Comparison of ENCODE assay signal across 11 cellular contexts in the genomic region with DNA sequence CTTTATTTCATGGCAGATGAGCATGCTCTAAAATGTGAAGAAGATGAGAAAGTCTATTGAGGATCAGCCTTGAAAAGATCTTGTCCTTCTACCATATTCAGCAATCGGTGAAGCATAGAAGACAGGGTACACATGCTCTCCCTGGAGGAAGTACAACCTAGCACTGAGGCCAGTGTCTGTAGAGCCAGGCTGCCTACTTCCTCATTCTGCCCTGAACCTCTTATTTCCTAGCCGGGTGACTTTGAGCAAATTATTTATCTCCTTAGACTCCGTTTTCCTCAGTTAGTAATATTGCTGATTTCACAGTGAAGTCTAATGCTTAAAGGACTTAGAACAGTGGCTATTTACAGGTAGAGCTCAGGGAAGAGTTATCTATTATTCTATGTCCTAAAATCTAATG. TPM values are rescaled to one million over a fixed set of nuclear protein-coding genes. Genes with fewer than 3 reads are reported as not detected.
DNase-seq lines count a peak whose midpoint lies in the region; ATAC-seq, FAIRE-seq and TF ChIP-seq lines count a peak whose summit lies in the region.
"Had no signal": no experiment of that assay in that cellular context is flagged by ENCODE, and none has a peak within 500 bp of the region (broad histone marks: within the 10 kb centered on the region; RNA-seq: fewer than 3 reads in every experiment).

No MANE protein-coding gene starts in this region.

- in situ Hi-C loops in HepG2 (cut with HindIII; ENCODE audit: extremely low pct_ligation_motif_present, low pct_unique_long_range_greater_than_20kb) = no loop called here

- ATAC-seq in right lobe of liver (peak in 3 of 4 donors; percentile 17 to 38 (median 30)), HepG2 (no peak), HG02852 (IDR thresholded peaks at IDR 0.05; ENCODE audit: unreplicated experiment) (peak; percentile 75), upper lobe of right lung (peak; percentile 83), GM21515 (IDR thresholded peaks at IDR 0.05; ENCODE audit: unreplicated experiment) (no peak)
- ATAC-seq: A549 had no signal

- H3K27ac ChIP-seq in right lobe of liver (no peak overlapping the region), HepG2 (ENCODE audit: extremely low read length, insufficient read depth, low read length) (no peak overlapping the region), upper lobe of right lung (no peak overlapping the region), spleen (peak overlapping the region in 3 of 8 donors; percentile 38 to 47 (median 44)), coronary artery (no peak overlapping the region)
- H3K27ac ChIP-seq: A549 had no signal

- H3K36me3 ChIP-seq in right lobe of liver (no peaks in the 10 kb centered on the region), HepG2 (replicated peaks in 1 of 2; ENCODE audit: control insufficient read depth in 1 of 2, insufficient read depth in 2 of 2, low read length in 2 of 2) (no peaks in the 10 kb centered on the region), upper lobe of right lung (no peaks in the 10 kb centered on the region), spleen (no peaks in the 10 kb centered on the region)

- CTCF ChIA-PET in HepG2 (lab: Yijun Ruan, JAX; ENCODE audit: low intra/inter-chr PET ratio, low total read pairs) = no interaction called here

- intact Hi-C loops in right lobe of liver (cut with DNase I) = no loop called here
- intact Hi-C loops in HepG2 (cut with micrococcal nuclease; ENCODE audit: unreplicated experiment) = no loop called here
- intact Hi-C loops in upper lobe of right lung (cut with DNase I) = no loop called here
- intact Hi-C loops in spleen (cut with DNase I; ENCODE audit: low total_unique reads) = no loop called here

- H3K4me1 ChIP-seq in right lobe of liver (peaks cover 0 to 12% (median 0%) of the 10 kb centered on the region in 4 donors), HepG2 (ENCODE audit: insufficient read depth, low read length) (no peaks in the 10 kb centered on the region), upper lobe of right lung (no peaks in the 10 kb centered on the region), spleen (peaks cover 0 to 30% (median 5%) of the 10 kb centered on the region in 6 donors)
- H3K4me1 ChIP-seq: A549 had no signal

- H3K9me3 ChIP-seq in right lobe of liver = no peaks in the 10 kb centered on the region
- no peaks in the 10 kb centered on the region for H3K9me3 ChIP-seq in HepG2 (ENCODE audit: low read length)
- H3K9me3 ChIP-seq in upper lobe of right lung = no peaks in the 10 kb centered on the region
- H3K9me3 ChIP-seq in spleen = no peaks in the 10 kb centered on the region
- H3K9me3 ChIP-seq: A549 had no signal

- no peak overlapping the region for H3K4me2 ChIP-seq in HepG2 (ENCODE audit: low read depth, low read length)
- H3K4me2 ChIP-seq: A549 had no signal

- FAIRE-seq in HepG2 (lab: Jason Lieb, UNC) = no peak

- TF ChIP-seq EP300 in HepG2 (IDR thresholded peaks at IDR 0.05; ENCODE audit: low read depth in 2 of 2, low read length in 2 of 2) (no peak), HepG2 (CRISPR knock-in tag; IDR thresholded peaks at IDR 0.05; ENCODE audit: borderline replicate concordance) (no peak)

- POLR2A ChIA-PET in HepG2 (lab: Yijun Ruan, JAX) = no interaction called here

- H3K4me3 ChIP-seq in right lobe of liver (no peak overlapping the region), HepG2 (replicated peaks in 1 of 3; ENCODE audit: insufficient read depth in 1 of 3, low read depth in 2 of 3, low read length in 3 of 3) (no peak overlapping the region), upper lobe of right lung (no peak overlapping the region), spleen (no peak overlapping the region), coronary artery (no peak overlapping the region)
- H3K4me3 ChIP-seq: A549 had no signal

- BruUV-seq in HepG2 (replicated peaks; lab: Mats Ljungman, UMichigan) = no TSS peak

- no peaks in the 10 kb centered on the region for H3K27me3 ChIP-seq in right lobe of liver
- H3K27me3 ChIP-seq in HepG2 (ENCODE audit: control insufficient read depth in 1 of 2, insufficient read depth in 2 of 2, low read length in 2 of 2) = peaks cover 0 to 6% of the 10 kb centered on the region in 2 experiments; a peak in 3 of 5 replicates
- no peaks in the 10 kb centered on the region for H3K27me3 ChIP-seq in upper lobe of right lung
- no peaks in the 10 kb centered on the region for H3K27me3 ChIP-seq in spleen (replicated peaks in 1 of 7)

- no peak for TF ChIP-seq POLR2A in right lobe of liver (IDR thresholded peaks at IDR 0.05)
- no peak for TF ChIP-seq POLR2A in HepG2 (IDR thresholded peaks at IDR 0.05; ENCODE audit: insufficient read depth in 1 of 2, low read depth in 2 of 2, low read length in 2 of 2)
- no peak for TF ChIP-seq POLR2A in spleen (IDR thresholded peaks at IDR 0.05)

- no peak overlapping the region for H2AFZ ChIP-seq in HepG2 (ENCODE audit: low read length)

- no peaks in the 10 kb centered on the region for H3K79me2 ChIP-seq in HepG2 (ENCODE audit: insufficient read depth, low read length)

- H3K9ac ChIP-seq in HepG2 (ENCODE audit: insufficient read depth, low read depth, low read length) = no peak overlapping the region

- TF ChIP-seq CTCF in right lobe of liver (IDR thresholded peaks at IDR 0.05) (no peak), HepG2 (CRISPR knock-in tag; IDR thresholded peaks at IDR 0.05) (no peak), upper lobe of right lung (IDR thresholded peaks at IDR 0.05) (no peak), spleen (IDR thresholded peaks at IDR 0.05 in 8 of 11, conservative IDR thresholded peaks at IDR 0.05 in 3 of 11) (no peak), coronary artery (IDR thresholded peaks at IDR 0.05) (no peak)

- H4K20me1 ChIP-seq in HepG2 (ENCODE audit: insufficient read depth, low read length) = no peaks in the 10 kb centered on the region

- WGBS in right lobe of liver (ENCODE audit: insufficient coverage, low coverage, low lambda C conversion rate, missing lambda C conversion rate) = 57% methylated on average over 3 of the region's 3 CpGs
- WGBS in HepG2 (ENCODE audit: low lambda C conversion rate) = 16% methylated on average over 3 of the region's 3 CpGs
- 18 to 42% (median 24%) methylated on average over 3 of the region's 3 CpGs for whole genome bisulfite sequencing in spleen, 5 donors

- TF ChIP-seq RAD21 in HepG2 (CRISPR knock-in tag; IDR thresholded peaks at IDR 0.05) = no peak

- DNase-seq in right lobe of liver (no peak), HepG2 (ENCODE audit: low spot score) (no peak), MV-4-11 (lab: John Stamatoyannopoulos, UW) (peak; percentile 84), upper lobe of right lung (no peak), spleen (no peak), coronary artery (ENCODE audit: low spot score) (no peak)
- DNase-seq: NCI-H1092 treated with DMSO at 0.1 percent for 48 hours, T-helper 1 cell had no signal

TF ChIP-seq in HepG2, 621 proteins besides CTCF, POLR2A, EP300 and RAD21:
- TF ChIP-seq GTF3A (CRISPR knock-in tag; conservative IDR thresholded peaks at IDR 0.05) = no peak
- TF ChIP-seq ZNF33A (CRISPR knock-in tag; IDR thresholded peaks at IDR 0.05; ENCODE audit: borderline replicate concordance) = no peak
- no peak for TF ChIP-seq JDP2 (CRISPR knock-in tag; IDR thresholded peaks at IDR 0.05; ENCODE audit: borderline replicate concordance)

RNA-seq across cellular contexts. Expression of a gene that starts 58.4 kb away (rescaled TPM):
- 1 to 10 TPM; 1.8 to 8.3 (median 4.5) TPM for total RNA-seq in right lobe of liver
- total RNA-seq in HepG2 (2016; rRNA removed; fragmentation: Illumina TruSeq; extraction: Trizol) = not detected in 2 replicates
- total RNA-seq in HepG2 (2016; cell fraction: cytosol; rRNA removed; fragmentation: Illumina TruSeq; extraction: Trizol; ENCODE audit: low read depth) = not detected in 2 replicates
- total RNA-seq in HepG2 (2016; cell fraction: insoluble cytoplasmic fraction; rRNA removed; fragmentation: Illumina TruSeq; extraction: Trizol) = not detected in 2 replicates
- not detected in 2 replicates for total RNA-seq in HepG2 (2016; cell fraction: membrane; rRNA removed; fragmentation: Illumina TruSeq; extraction: Trizol)
- total RNA-seq in HepG2 (2016; cell fraction: nucleus; rRNA removed; fragmentation: Illumina TruSeq; extraction: Trizol) = not detected in 2 replicates
- polyA plus RNA-seq in HepG2 (2011; rRNA removed) = not detected in 2 replicates
- polyA plus RNA-seq in HepG2 (2011; cell fraction: cytosol; rRNA removed) = not detected in 2 replicates
- not detected in 2 replicates for polyA plus RNA-seq in HepG2 (2011; cell fraction: nucleus; rRNA removed)
- not detected in 2 replicates for polyA plus RNA-seq in HepG2 (2012)
- not detected in 2 replicates for polyA plus RNA-seq in HepG2 (2016; cell fraction: cytosol; fragmentation: Illumina TruSeq; extraction: Trizol; ENCODE audit: low read depth)
- polyA plus RNA-seq in HepG2 (2016; cell fraction: insoluble cytoplasmic fraction; fragmentation: Illumina TruSeq; extraction: Trizol; ENCODE audit: low read depth) = not detected in 2 replicates
- polyA plus RNA-seq in HepG2 (2016; cell fraction: membrane; fragmentation: Illumina TruSeq; extraction: Trizol; ENCODE audit: low read depth) = not detected in 2 replicates
- polyA plus RNA-seq in HepG2 (2016; cell fraction: nucleus; fragmentation: Illumina TruSeq; extraction: Trizol; ENCODE audit: insufficient read depth, low read depth) = not detected in 2 replicates
- polyA minus RNA-seq in HepG2 (2011; rRNA and poly(A)+ RNA removed; ENCODE audit: low replicate concordance) = not detected in 2 replicates
- not detected in 2 replicates for polyA minus RNA-seq in HepG2 (2011; cell fraction: cytosol; rRNA and poly(A)+ RNA removed)
- not detected in 2 replicates for polyA minus RNA-seq in HepG2 (2011; cell fraction: nucleus; rRNA and poly(A)+ RNA removed)
- total RNA-seq in upper lobe of right lung = 279 TPM
- total RNA-seq in spleen = 10 to 100 TPM in 1 of 7 donors, 1 to 10 TPM in 6; 1.3 to 19.8 (median 4.3) TPM
- 1 to 10 TPM; 2.3 to 3.2 (median 2.5) TPM for polyA plus RNA-seq in spleen
- polyA plus RNA-seq: A549 had no signal

Comparison
In these comparisons a context has a peak if more than half of its experiments do, and no peak if none do; other contexts are left out.
1. ATAC-seq: peak in right lobe of liver (3 of 4), HG02852 (single experiment) and upper lobe of right lung (single experiment); none in HepG2 (single experiment) and GM21515 (single experiment).
2. RNA of a gene that starts 58.4 kb away (total RNA-seq): 279 TPM in upper lobe of right lung (single experiment); 1.8 to 8.3 TPM in right lobe of liver, 1.3 to 19.8 TPM in spleen and not detected in HepG2; every median in the first group is over 10 times any median in the second.